1 cellular context compared by ENCODE assay signal in genomic region chr10:133247681-133248333, GRCh38.
TF ChIP-seq lines count a peak whose summit lies in the region.

No MANE protein-coding gene starts in this region.

TF ChIP-seq in WTC11, 78 proteins besides CTCF, POLR2A, EP300 and RAD21 (continued from another document):
- TF ChIP-seq ZNF532 (CRISPR knock-in tag; IDR thresholded peaks at IDR 0.05; ENCODE audit: borderline replicate concordance) (no peak), E2F1 (CRISPR knock-in tag; IDR thresholded peaks at IDR 0.05) (no peak), ZNF263 (CRISPR knock-in tag; IDR thresholded peaks at IDR 0.05; ENCODE audit: low read depth) (no peak)
